10 cellular contexts compared by ENCODE assay signal in genomic region chr17:28282596-28282995, GRCh38. TPM values are rescaled to one million over a fixed set of nuclear protein-coding genes. Genes with fewer than 3 reads are reported as not detected.
DNase-seq lines count a peak whose midpoint lies in the region; TF ChIP-seq lines count a peak whose summit lies in the region.
"Had no signal": no experiment of that assay in that cellular context is flagged by ENCODE, and none has a peak within 500 bp of the region (broad histone marks: within the 10 kb centered on the region; RNA-seq: fewer than 3 reads in every experiment).

No MANE protein-coding gene starts in this region.

- H3K4me1 Mint-ChIP-seq in brain (peaks cover 15% of the 10 kb centered on the region), mesothelial cell of epicardium (peaks cover 4% of the 10 kb centered on the region), CD14-positive monocyte (peaks cover 10% of the 10 kb centered on the region)
- H3K4me1 Mint-ChIP-seq in T-helper 2 cell treated with Interferon-gamma antibody and Interleukin-4, amounts not matched to agents 5 μg/mL and 100 μg/mL, for 36 hours (ENCODE audit: low read depth) = peaks cover 8% of the 10 kb centered on the region

- no peaks in the 10 kb centered on the region for H3K9me3 Mint-ChIP-seq in brain
- no peaks in the 10 kb centered on the region for H3K9me3 Mint-ChIP-seq in mesothelial cell of epicardium
- no peaks in the 10 kb centered on the region for H3K9me3 Mint-ChIP-seq in T-helper 2 cell treated with Interferon-gamma antibody and Interleukin-4, amounts not matched to agents 5 μg/mL and 100 μg/mL, for 36 hours
- peaks cover 0 to 1% (median 0%) of the 10 kb centered on the region in 7 donors for H3K9me3 Mint-ChIP-seq in CD14-positive monocyte
- H3K9me3 Mint-ChIP-seq: central memory CD8-positive, alpha-beta T cell had no signal

- no peaks in the 10 kb centered on the region for H3K36me3 Mint-ChIP-seq in brain
- no peaks in the 10 kb centered on the region for H3K36me3 Mint-ChIP-seq in mesothelial cell of epicardium
- no peaks in the 10 kb centered on the region for H3K36me3 Mint-ChIP-seq in T-helper 2 cell treated with Interferon-gamma antibody and Interleukin-4, amounts not matched to agents 5 μg/mL and 100 μg/mL, for 36 hours (ENCODE audit: low read depth)
- H3K36me3 Mint-ChIP-seq in CD14-positive monocyte = no peaks in the 10 kb centered on the region

- DNase-seq in DMS79 treated with DMSO at 0.1 percent for 48 hours (lab: John Stamatoyannopoulos, UW) (peak; percentile 59), NCI-H1694 treated with DMSO at 0.1 percent for 48 hours (lab: John Stamatoyannopoulos, UW) (peak; percentile 40), mesothelial cell of epicardium (ENCODE audit: low spot score in 2 of 2, unreplicated experiment in 2 of 2) (no peak), Ammon's horn (ENCODE audit: low spot score) (no peak), CD14-positive monocyte (ENCODE audit: low spot score) (no peak), HPDE6-E6E7 (ENCODE audit: extremely low spot score) (no peak)
- DNase-seq in T-helper 2 cell treated with Interferon-gamma antibody and Interleukin-4, amounts not matched to agents 5 μg/mL and 100 μg/mL, for 36 hours (ENCODE audit: low spot score) = no peak
- DNase-seq: MM.1S had no signal

- peak overlapping the region in 1 of 5 experiments; percentile 2 for H3K4me3 Mint-ChIP-seq in brain
- no peak overlapping the region for H3K4me3 Mint-ChIP-seq in mesothelial cell of epicardium
- no peak overlapping the region for H3K4me3 Mint-ChIP-seq in T-helper 2 cell treated with Interferon-gamma antibody and Interleukin-4, amounts not matched to agents 5 μg/mL and 100 μg/mL, for 36 hours
- H3K4me3 Mint-ChIP-seq in CD14-positive monocyte = peak overlapping the region in 1 of 2 donors; percentile 18
- H3K4me3 Mint-ChIP-seq: central memory CD8-positive, alpha-beta T cell had no signal

- H3K27me3 Mint-ChIP-seq in brain (peaks cover 4% of the 10 kb centered on the region), mesothelial cell of epicardium (ENCODE audit: low read depth) (no peaks in the 10 kb centered on the region), CD14-positive monocyte (ENCODE audit: low read depth in 3 of 3) (peaks cover 21 to 45% (median 22%) of the 10 kb centered on the region in 3 donors)
- peaks cover 55% of the 10 kb centered on the region for H3K27me3 Mint-ChIP-seq in T-helper 2 cell treated with Interferon-gamma antibody and Interleukin-4, amounts not matched to agents 5 μg/mL and 100 μg/mL, for 36 hours (ENCODE audit: low read depth)

- TF ChIP-seq CTCF in brain (conservative IDR thresholded peaks at IDR 0.05) (no peak), mesothelial cell of epicardium (IDR thresholded peaks at IDR 0.05; ENCODE audit: unreplicated experiment) (no peak), CD14-positive monocyte (IDR thresholded peaks at IDR 0.05) (no peak)

- intact Hi-C loops in CD14-positive monocyte (cut with micrococcal nuclease) = no loop called here

- H3K27ac Mint-ChIP-seq in brain (peak overlapping the region in 4 of 5 experiments; percentile 46 to 92 (median 58)), mesothelial cell of epicardium (peak overlapping the region; percentile 8), CD14-positive monocyte (peak overlapping the region in 1 of 7 donors; percentile 49)
- no peak overlapping the region for H3K27ac Mint-ChIP-seq in T-helper 2 cell treated with Interferon-gamma antibody and Interleukin-4, amounts not matched to agents 5 μg/mL and 100 μg/mL, for 36 hours

RNA-seq across cellular contexts. Expression of gene TMEM97, which starts 36.4 kb away (rescaled TPM):
- polyA plus RNA-seq in brain (ENCODE audit: insufficient read depth, low read depth, low replicate concordance) (54.3 TPM), CD14-positive monocyte (1 to 10 TPM; 1.4 to 1.5 TPM)
- 43.0 to 45.5 TPM (median 43.3 TPM) in 3 replicates for total RNA-seq in mesothelial cell of epicardium

RNA-seq across cellular contexts. Expression of gene IFT20, which starts 52.7 kb away (rescaled TPM):
- polyA plus RNA-seq in brain (ENCODE audit: insufficient read depth, low read depth, low replicate concordance) (27.7 TPM), CD14-positive monocyte (10 to 100 TPM; 61.1 to 79.1 TPM)
- 36.7 to 40.2 TPM (median 39.8 TPM) in 3 replicates for total RNA-seq in mesothelial cell of epicardium

RNA-seq across cellular contexts. Expression of gene TNFAIP1, which starts 53.0 kb away (rescaled TPM):
- polyA plus RNA-seq in brain (ENCODE audit: insufficient read depth, low read depth, low replicate concordance) (43.1 TPM), CD14-positive monocyte (1 to 10 TPM; 7.2 to 9.4 TPM)
- 35.8 to 41.8 TPM (median 37.6 TPM) in 3 replicates for total RNA-seq in mesothelial cell of epicardium

Comparison
In these comparisons a context has a peak if more than half of its experiments do, and no peak if none do; other contexts are left out.
1. DNase-seq: peak in DMS79 treated with DMSO at 0.1 percent for 48 hours (single experiment) and NCI-H1694 treated with DMSO at 0.1 percent for 48 hours (single experiment); none in mesothelial cell of epicardium (0 of 2), T-helper 2 cell treated with Interferon-gamma antibody and Interleukin-4, amounts not matched to agents 5 μg/mL and 100 μg/mL, for 36 hours (single experiment), Ammon's horn (single experiment), CD14-positive monocyte (single experiment) and HPDE6-E6E7 (single experiment).
2. RNA of gene TMEM97, which starts 36.4 kb away (polyA plus RNA-seq): 54.3 TPM in brain (single experiment); 1.4 to 1.5 TPM in CD14-positive monocyte; every median in the first group is over 10 times any median in the second.